In genomic region chr1:88800382-88801051, GRCh38 we compare ENCODE assay signal across 8 cellular contexts.
DNase-seq lines count a peak whose midpoint lies in the region; ATAC-seq and TF ChIP-seq lines count a peak whose summit lies in the region.

No MANE protein-coding gene starts in this region.

- peak in 1 of 8 donors; percentile 51 for ATAC-seq in heart right ventricle
- ATAC-seq in Right ventricle myocardium inferior: no peak
- no peak for ATAC-seq in HG03469 (IDR thresholded peaks at IDR 0.05; ENCODE audit: unreplicated experiment)
- ATAC-seq in HG02885 (IDR thresholded peaks at IDR 0.05; ENCODE audit: poor library complexity, unreplicated experiment): no peak

- no peak for TF ChIP-seq EP300 in neural cell (conservative IDR thresholded peaks at IDR 0.05; ENCODE audit: poor library complexity, severe bottlenecking)

- 89 to 91% methylated on average over 5 of the region's 5 CpGs for WGBS in heart right ventricle, 2 donors

- H3K9me2 ChIP-seq in neural cell (ENCODE audit: insufficient read depth, low read length): no peaks in the 10 kb centered on the region

- H3K9me3 ChIP-seq in heart right ventricle: peaks cover 0 to 10% (median 0%) of the 10 kb centered on the region in 11 donors
- H3K9me3 ChIP-seq in effector memory CD4-positive, alpha-beta T cell (ENCODE audit: control insufficient read depth, low read length): no peaks in the 10 kb centered on the region
- H3K9me3 ChIP-seq in neural cell (ENCODE audit: low read length): no peaks in the 10 kb centered on the region

- TF ChIP-seq CTCF in heart right ventricle (IDR thresholded peaks at IDR 0.05) (peak; percentile 24 to 74 (median 60)), neural cell (IDR thresholded peaks at IDR 0.05; ENCODE audit: poor library complexity, severe bottlenecking) (peak; percentile 53)

- no peaks in the 10 kb centered on the region for H4K20me1 ChIP-seq in neural cell (ENCODE audit: insufficient read depth)

- H3K27me3 ChIP-seq in heart right ventricle: no peaks in the 10 kb centered on the region
- no peaks in the 10 kb centered on the region for H3K27me3 ChIP-seq in effector memory CD4-positive, alpha-beta T cell (replicated peaks; ENCODE audit: control insufficient read depth, insufficient read depth, low read length, poor library complexity, severe bottlenecking)
- no peaks in the 10 kb centered on the region for H3K27me3 ChIP-seq in neural cell (ENCODE audit: insufficient read depth, low read depth, low read length)

- peak; percentile 14 for TF ChIP-seq RAD21 in neural cell (conservative IDR thresholded peaks at IDR 0.05)

- H3K36me3 ChIP-seq in heart right ventricle (peaks cover 0 to 93% (median 11%) of the 10 kb centered on the region in 9 donors), neural cell (ENCODE audit: insufficient read depth, low read length) (peaks cover 13% of the 10 kb centered on the region)
- peaks cover 14% of the 10 kb centered on the region for H3K36me3 ChIP-seq in effector memory CD4-positive, alpha-beta T cell (ENCODE audit: control insufficient read depth, insufficient read depth, low read length)

- no peak overlapping the region for H3K27ac ChIP-seq in heart right ventricle
- H3K27ac ChIP-seq in effector memory CD4-positive, alpha-beta T cell (ENCODE audit: insufficient read depth, low read length, poor library complexity, severe bottlenecking): no peak overlapping the region
- no peak overlapping the region for H3K27ac ChIP-seq in neural cell (ENCODE audit: low read length)

- no peak overlapping the region for H3K4me3 ChIP-seq in heart right ventricle
- H3K4me3 ChIP-seq in effector memory CD4-positive, alpha-beta T cell (ENCODE audit: insufficient read depth, low read depth, low read length, poor library complexity, severe bottlenecking): no peak overlapping the region
- no peak overlapping the region for H3K4me3 ChIP-seq in neural cell (ENCODE audit: low read length)

- no peak overlapping the region for H3K9ac ChIP-seq in neural cell (ENCODE audit: low read length)

- peaks cover 0 to 14% (median 0%) of the 10 kb centered on the region in 9 donors for H3K4me1 ChIP-seq in heart right ventricle
- no peaks in the 10 kb centered on the region for H3K4me1 ChIP-seq in effector memory CD4-positive, alpha-beta T cell (ENCODE audit: control insufficient read depth, insufficient read depth, low read length, poor library complexity, severe bottlenecking)

- intact Hi-C loops in heart right ventricle (cut with DNase I): loop anchor here in 2 of 10 donors (5.0 to 10.0 kb wide), 2 partner anchors 82 to 146 kb away; no protein-coding TSS in a partner anchor
- intact Hi-C loops in Right ventricle myocardium inferior (cut with DNase I): loop anchor here (5.0 kb wide), 1 partner anchor 72 kb away; no protein-coding TSS in a partner anchor

- no peak overlapping the region for H3K4me2 ChIP-seq in neural cell (ENCODE audit: low read length)

- H3F3A ChIP-seq in neural cell (ENCODE audit: insufficient read depth, low read length, poor library complexity, severe bottlenecking): no peaks in the 10 kb centered on the region

- DNase-seq in heart right ventricle (no peak), Right ventricle myocardium inferior (ENCODE audit: missing footprints) (no peak), T follicular helper cell (ENCODE audit: low read depth) (peak; percentile 10), cerebellar nuclear complex (lab: John Stamatoyannopoulos, UW) (no peak)
- peak in 2 of 3 donors; percentile 8 to 17 for DNase-seq in effector memory CD4-positive, alpha-beta T cell

- no peaks in the 10 kb centered on the region for H3K79me2 ChIP-seq in neural cell (replicated peaks; ENCODE audit: insufficient read depth, low read length)

- H2AFZ ChIP-seq in neural cell (ENCODE audit: low read depth, low read length): no peak overlapping the region

TF ChIP-seq in neural cell, 6 proteins besides CTCF, POLR2A, EP300 and RAD21:
- no peak for TF ChIP-seq POLR2AphosphoS5 (IDR thresholded peaks at IDR 0.05)
- no peak for TF ChIP-seq EZH2 (IDR thresholded peaks at IDR 0.05; ENCODE audit: borderline replicate concordance, insufficient read depth, low read length, poor library complexity, severe bottlenecking)
- no peak for TF ChIP-seq SMC3 (conservative IDR thresholded peaks at IDR 0.05; ENCODE audit: poor library complexity)
- no peak for TF ChIP-seq REST (IDR thresholded peaks at IDR 0.05; ENCODE audit: borderline replicate concordance)
- TF ChIP-seq TAF1 (IDR thresholded peaks at IDR 0.05; ENCODE audit: low read depth): no peak
- TF ChIP-seq MXI1 (conservative IDR thresholded peaks at IDR 0.05; ENCODE audit: poor library complexity, severe bottlenecking): no peak
TF ChIP-seq in neural cell: peak in this region for 0.

Comparison
In these comparisons a context has a peak if more than half of its experiments do, and no peak if none do; other contexts are left out.
1. DNase-seq: peak in T follicular helper cell (single experiment) and effector memory CD4-positive, alpha-beta T cell (2 of 3); none in heart right ventricle (0 of 2), Right ventricle myocardium inferior (single experiment) and cerebellar nuclear complex (0 of 2).